Comparison of ENCODE assay signal across 19 cellular contexts in the genomic region with DNA sequence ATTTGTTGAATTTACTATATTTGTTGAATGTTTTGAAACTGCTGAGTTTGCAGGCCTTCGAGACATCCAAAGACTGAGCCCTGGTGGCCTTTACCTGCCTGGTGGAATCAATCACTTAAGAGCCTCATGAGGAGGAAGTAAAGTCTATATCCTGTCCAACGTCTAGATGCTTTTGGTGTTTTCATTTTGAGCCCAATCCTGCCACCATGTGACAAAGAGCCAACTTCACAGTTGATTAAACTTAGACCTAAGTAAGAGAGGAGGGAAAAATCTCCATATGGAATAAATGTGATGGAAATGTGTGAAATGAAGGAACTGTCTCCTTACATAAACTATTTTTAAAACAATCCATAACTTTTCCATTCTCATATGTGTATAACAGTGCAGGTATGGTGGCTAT.
DNase-seq lines count a peak whose midpoint lies in the region; ATAC-seq and TF ChIP-seq lines count a peak whose summit lies in the region.
"Had no signal": no experiment of that assay in that cellular context is flagged by ENCODE, and none has a peak within 500 bp of the region (broad histone marks: within the 10 kb centered on the region; RNA-seq: fewer than 3 reads in every experiment).

No MANE protein-coding gene starts in this region.

- no peaks in the 10 kb centered on the region for H3K36me3 Mint-ChIP-seq in activated naive CD8-positive, alpha-beta T cell treated with anti-CD3 and anti-CD28 coated beads, Interleukin-2, amount 50 U/mL, for 24 hours (ENCODE audit: low read depth)
- H3K36me3 Mint-ChIP-seq: CD14-positive monocyte; stimulated activated effector memory CD8-positive, alpha-beta T cell treated with anti-CD3 and anti-CD28 coated beads, Interleukin-12 subunit alpha, Interleukin-12 subunit beta, amount 100 ng/mL, for 72 hours had no signal

- no peaks in the 10 kb centered on the region for H3K9me3 ChIP-seq in mesodermal cell (ENCODE audit: control insufficient read depth, low read length)
- H3K9me3 ChIP-seq: lower lobe of right lung, sigmoid colon had no signal

- H3K27ac ChIP-seq in mesodermal cell (ENCODE audit: low read depth, low read length, severe bottlenecking) = peak overlapping the region; percentile 29
- H3K27ac ChIP-seq: lower lobe of right lung, sigmoid colon had no signal

- no peaks in the 10 kb centered on the region for H3K9me3 Mint-ChIP-seq in activated naive CD8-positive, alpha-beta T cell treated with anti-CD3 and anti-CD28 coated beads, Interleukin-2, amount 50 U/mL, for 24 hours
- H3K9me3 Mint-ChIP-seq: CD14-positive monocyte, nephron had no signal

- DNase-seq in EH (ENCODE audit: low read depth) (peak; percentile 58), NCI-H226 (peak; percentile 7), cardiac fibroblast (ENCODE audit: low read depth in 2 of 2) (peak; percentile 49 to 55), left ventricle myocardium superior (no peak), NCI-H748 treated with DMSO at 0.1 percent for 48 hours (lab: John Stamatoyannopoulos, UW) (no peak)
- no peak for DNase-seq in activated naive CD8-positive, alpha-beta T cell treated with anti-CD3 and anti-CD28 coated beads, Interleukin-2, amount 50 U/mL, for 24 hours
- DNase-seq: activated naive CD4-positive, alpha-beta T cell treated with Interleukin-2 at 50 U/mL for 16 hours; central memory CD4-positive, alpha-beta T cell; GF-D8; lower lobe of right lung; NCI-H1694; NCI-H69; sigmoid colon; stimulated activated CD4-positive, alpha-beta T cell treated with anti-CD3 and anti-CD28 coated beads, Interleukin-4, amount 100 ng/mL, for 4 hours had no signal

- no peak overlapping the region for H3K4me3 Mint-ChIP-seq in activated naive CD8-positive, alpha-beta T cell treated with anti-CD3 and anti-CD28 coated beads, Interleukin-2, amount 50 U/mL, for 24 hours
- H3K4me3 Mint-ChIP-seq: CD14-positive monocyte; nephron; stimulated activated effector memory CD8-positive, alpha-beta T cell treated with anti-CD3 and anti-CD28 coated beads, Interleukin-12 subunit alpha, Interleukin-12 subunit beta, amount 100 ng/mL, for 72 hours had no signal

- 100% methylated on average over 1 of the region's 2 CpGs for WGBS in mesodermal cell (ENCODE audit: insufficient coverage in 2 of 2), 2 experiments

- H3K27ac Mint-ChIP-seq in activated naive CD8-positive, alpha-beta T cell treated with anti-CD3 and anti-CD28 coated beads, Interleukin-2, amount 50 U/mL, for 24 hours = no peak overlapping the region
- H3K27ac Mint-ChIP-seq: CD14-positive monocyte; nephron; stimulated activated effector memory CD8-positive, alpha-beta T cell treated with anti-CD3 and anti-CD28 coated beads, Interleukin-12 subunit alpha, Interleukin-12 subunit beta, amount 100 ng/mL, for 72 hours had no signal

- H3K36me3 ChIP-seq in mesodermal cell (ENCODE audit: control insufficient read depth, insufficient read depth, low read length) = no peaks in the 10 kb centered on the region
- H3K36me3 ChIP-seq: lower lobe of right lung, sigmoid colon had no signal

- no peak overlapping the region for H3K4me3 ChIP-seq in cardiac fibroblast (replicated peaks in 1 of 2; ENCODE audit: low read depth in 2 of 2, low read length in 2 of 2)
- no peak overlapping the region for H3K4me3 ChIP-seq in mesodermal cell (ENCODE audit: extremely low read depth, insufficient read depth, low read length, poor library complexity, severe bottlenecking)
- H3K4me3 ChIP-seq: lower lobe of right lung, sigmoid colon had no signal

- no peaks in the 10 kb centered on the region for H3K27me3 Mint-ChIP-seq in activated naive CD8-positive, alpha-beta T cell treated with anti-CD3 and anti-CD28 coated beads, Interleukin-2, amount 50 U/mL, for 24 hours

- H3K4me1 ChIP-seq in mesodermal cell (ENCODE audit: control insufficient read depth, insufficient read depth, low read length, poor library complexity, severe bottlenecking) = peaks cover 27% of the 10 kb centered on the region
- H3K4me1 ChIP-seq: lower lobe of right lung, sigmoid colon had no signal

- no peaks in the 10 kb centered on the region for H3K4me1 Mint-ChIP-seq in activated naive CD8-positive, alpha-beta T cell treated with anti-CD3 and anti-CD28 coated beads, Interleukin-2, amount 50 U/mL, for 24 hours
- H3K4me1 Mint-ChIP-seq: CD14-positive monocyte; nephron; stimulated activated effector memory CD8-positive, alpha-beta T cell treated with anti-CD3 and anti-CD28 coated beads, Interleukin-12 subunit alpha, Interleukin-12 subunit beta, amount 100 ng/mL, for 72 hours had no signal

- no peak for TF ChIP-seq CTCF in cardiac fibroblast (IDR thresholded peaks at IDR 0.05; ENCODE audit: low read depth, low read length)

- ATAC-seq in left ventricle myocardium superior (no peak), HG02571 (IDR thresholded peaks at IDR 0.05; ENCODE audit: unreplicated experiment) (no peak)
- ATAC-seq in activated naive CD8-positive, alpha-beta T cell treated with anti-CD3 and anti-CD28 coated beads, Interleukin-2, amount 50 U/mL, for 24 hours = no peak
- ATAC-seq: lower lobe of right lung had no signal

- intact Hi-C loops in left ventricle myocardium superior (cut with micrococcal nuclease) = no loop called here

Comparison
In these comparisons a context has a peak if more than half of its experiments do, and no peak if none do; other contexts are left out.
1. DNase-seq: peak in EH (single experiment), NCI-H226 (single experiment) and cardiac fibroblast (2 of 2); none in left ventricle myocardium superior (single experiment), activated naive CD8-positive, alpha-beta T cell treated with anti-CD3 and anti-CD28 coated beads, Interleukin-2, amount 50 U/mL, for 24 hours (single experiment) and NCI-H748 treated with DMSO at 0.1 percent for 48 hours (single experiment).